Comparison of ENCODE assay signal across 9 cellular contexts in the genomic region with DNA sequence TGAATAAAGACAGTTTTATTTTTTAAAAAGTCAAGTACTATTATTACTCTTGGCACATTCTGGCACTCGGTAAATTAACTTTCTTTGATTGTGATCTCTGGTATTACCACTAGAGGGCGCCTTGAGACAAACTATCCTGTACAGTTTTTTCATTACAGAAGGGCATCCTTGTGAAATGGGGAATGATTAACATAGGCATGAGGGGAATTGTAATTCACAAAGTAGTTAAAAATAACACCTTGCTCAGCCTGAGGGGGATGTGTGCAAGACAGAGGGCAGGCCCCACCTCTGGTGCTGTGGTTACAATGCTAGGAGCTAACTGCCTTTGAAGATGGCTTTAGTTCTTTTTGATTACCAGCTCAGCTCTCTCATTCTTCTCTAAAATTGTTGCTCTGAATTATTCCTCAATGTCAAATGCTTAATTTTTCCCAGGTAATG. TPM values are rescaled to one million over a fixed set of nuclear protein-coding genes. Genes with fewer than 3 reads are reported as not detected.
DNase-seq lines count a peak whose midpoint lies in the region; ATAC-seq and TF ChIP-seq lines count a peak whose summit lies in the region.
"Had no signal": no experiment of that assay in that cellular context is flagged by ENCODE, and none has a peak within 500 bp of the region (broad histone marks: within the 10 kb centered on the region; RNA-seq: fewer than 3 reads in every experiment).

No MANE protein-coding gene starts in this region.

- H2BK12ac ChIP-seq in mesenchymal stem cell (ENCODE audit: low read length in 2 of 2) = no peak overlapping the region

- no peak overlapping the region for H2BK120ac ChIP-seq in mesenchymal stem cell (ENCODE audit: low read depth, low read length)

- no peak overlapping the region for H3K4me2 ChIP-seq in mesenchymal stem cell (ENCODE audit: low read length, poor library complexity, severe bottlenecking)

- no peak overlapping the region for H3K4ac ChIP-seq in mesenchymal stem cell (ENCODE audit: low read depth in 1 of 2, low read length in 2 of 2)

- 28% methylated on average over 2 of the region's 2 CpGs for WGBS in mesenchymal stem cell

- no peak overlapping the region for H4K91ac ChIP-seq in mesenchymal stem cell (ENCODE audit: low read length)

- H3K27me3 ChIP-seq in NT2/D1 (ENCODE audit: insufficient read depth, insufficient read length) (no peaks in the 10 kb centered on the region), mesenchymal stem cell (ENCODE audit: control insufficient read depth in 1 of 2, insufficient read depth in 1 of 2, low read length in 2 of 2) (peaks cover 0 to 6% of the 10 kb centered on the region in 2 experiments)
- H3K27me3 ChIP-seq: SJSA1 had no signal

- H3K27ac ChIP-seq in mesenchymal stem cell (ENCODE audit: low read length, poor library complexity, severe bottlenecking) = no peak overlapping the region
- H3K27ac ChIP-seq: SJSA1 had no signal

- H3K4me1 ChIP-seq in NT2/D1 (ENCODE audit: insufficient read depth, insufficient read length) (peaks cover 2% of the 10 kb centered on the region), mesenchymal stem cell (ENCODE audit: control insufficient read depth, insufficient read depth, low read depth, low read length) (no peaks in the 10 kb centered on the region)

- CTCF ChIA-PET in HEK293T (lab: Yijun Ruan, JAX) = no interaction called here

- no peak overlapping the region for H2AK5ac ChIP-seq in mesenchymal stem cell (ENCODE audit: low read length, severe bottlenecking)

- H4K8ac ChIP-seq in mesenchymal stem cell (ENCODE audit: low read length) = no peak overlapping the region

- POLR2A ChIA-PET in HEK293T (lab: Yijun Ruan, JAX) = no interaction called here

- no peak overlapping the region for H3K14ac ChIP-seq in mesenchymal stem cell (ENCODE audit: low read length in 2 of 2)

- no peak overlapping the region for H3K23ac ChIP-seq in mesenchymal stem cell (ENCODE audit: low read length in 2 of 2)

- H3K36me3 ChIP-seq in NT2/D1 (ENCODE audit: insufficient read depth, insufficient read length, low read length) (no peaks in the 10 kb centered on the region), mesenchymal stem cell (ENCODE audit: control insufficient read depth in 1 of 2, insufficient read depth in 2 of 2, low read depth in 1 of 2, low read length in 2 of 2) (no peaks in the 10 kb centered on the region)
- H3K36me3 ChIP-seq: SJSA1 had no signal

- H2BK15ac ChIP-seq in mesenchymal stem cell (ENCODE audit: low read depth, poor library complexity, severe bottlenecking) = no peak overlapping the region

- H3K4me3 ChIP-seq in NT2/D1 (ENCODE audit: insufficient read length, low read depth) (no peak overlapping the region), mesenchymal stem cell (ENCODE audit: insufficient read depth in 1 of 2, low read depth in 1 of 2, low read length in 2 of 2) (no peak overlapping the region)
- H3K4me3 ChIP-seq: SJSA1 had no signal

- no peaks in the 10 kb centered on the region for H3K79me1 ChIP-seq in mesenchymal stem cell (replicated peaks; ENCODE audit: low read length, poor library complexity, severe bottlenecking)

- no peak overlapping the region for H2AFZ ChIP-seq in mesenchymal stem cell (ENCODE audit: low read depth, low read length)

- no peak overlapping the region for H3K18ac ChIP-seq in mesenchymal stem cell (ENCODE audit: low read depth in 1 of 2, low read length in 2 of 2)

- H3K9ac ChIP-seq in NT2/D1 (ENCODE audit: insufficient read length, low read depth) (peak overlapping the region; percentile 36), mesenchymal stem cell (ENCODE audit: low read length) (no peak overlapping the region)

- H3K9me3 ChIP-seq in NT2/D1 (ENCODE audit: insufficient read depth, low read length) (no peaks in the 10 kb centered on the region), mesenchymal stem cell (ENCODE audit: control insufficient read depth, low read length) (no peaks in the 10 kb centered on the region)
- H3K9me3 ChIP-seq: SJSA1 had no signal

- DNase-seq in COLO829 (ENCODE audit: low spot score) (peak; percentile 40), HEK293T (ENCODE audit: extremely low spot score) (peak; percentile 9), NT2/D1 (ENCODE audit: low read depth, low spot score) (peak; percentile 74), dedifferentiated amniotic fluid mesenchymal stem cell (ENCODE audit: extremely low spot score) (peak; percentile 60), mesenchymal stem cell (peak; percentile 61), NCI-H226 (no peak), hepatic stellate cell (ENCODE audit: low spot score) (no peak)

- no peak for ATAC-seq in GM21381 (IDR thresholded peaks at IDR 0.05; ENCODE audit: unreplicated experiment)

- no peak overlapping the region for H2BK5ac ChIP-seq in mesenchymal stem cell (ENCODE audit: low read depth, low read length, poor library complexity, severe bottlenecking)

TF ChIP-seq in HEK293T, 16 proteins besides CTCF, POLR2A, EP300 and RAD21:
- TF ChIP-seq ZNF384 (IDR thresholded peaks at IDR 0.05) (no peak), L3MBTL2 (conservative IDR thresholded peaks at IDR 0.05) (no peak), FOXA1 (IDR thresholded peaks at IDR 0.05) (no peak), SP1 (IDR thresholded peaks at IDR 0.05) (no peak), LEF1 (IDR thresholded peaks at IDR 0.05; ENCODE audit: borderline replicate concordance) (no peak), HDGF (IDR thresholded peaks at IDR 0.05; ENCODE audit: borderline replicate concordance) (no peak), FOXM1 (IDR thresholded peaks at IDR 0.05; ENCODE audit: borderline replicate concordance) (no peak), ELF4 (IDR thresholded peaks at IDR 0.05) (no peak), ARNT (IDR thresholded peaks at IDR 0.05) (no peak), SUZ12 (IDR thresholded peaks at IDR 0.05) (no peak), CTBP1 (IDR thresholded peaks at IDR 0.05; ENCODE audit: borderline replicate concordance) (no peak)

RNA-seq across cellular contexts. Expression of a gene that starts 24.2 kb away (rescaled TPM):
- polyA plus RNA-seq in mesenchymal stem cell (2013, experiment 1 of 2) = 0.06 TPM
- 0.08 TPM for polyA plus RNA-seq in mesenchymal stem cell (2013, experiment 2 of 2)

RNA-seq across cellular contexts. Expression of a gene that starts 32.3 kb away (rescaled TPM):
- polyA plus RNA-seq in mesenchymal stem cell (2013, experiment 1 of 2) = 14.5 TPM
- 15.8 TPM for polyA plus RNA-seq in mesenchymal stem cell (2013, experiment 2 of 2)

Comparison
In these comparisons a context has a peak if more than half of its experiments do, and no peak if none do; other contexts are left out.
1. DNase-seq: peak in COLO829 (single experiment), HEK293T (single experiment), NT2/D1 (single experiment), dedifferentiated amniotic fluid mesenchymal stem cell (single experiment) and mesenchymal stem cell (single experiment); none in NCI-H226 (single experiment) and hepatic stellate cell (single experiment).